ENCODE assay signal across 9 cellular contexts in genomic region chr6:34560366-34561226, GRCh38. TPM values are rescaled to one million over a fixed set of nuclear protein-coding genes. Genes with fewer than 3 reads are reported as not detected.
A peak's percentile ranks its signal among the peaks of the same experiment; 100 is the strongest.
DNase-seq lines count a peak whose midpoint lies in the region; TF ChIP-seq lines count a peak whose summit lies in the region.
"Had no signal": no experiment of that assay in that cellular context is flagged by ENCODE, and none has a peak within 500 bp of the region (broad histone marks: within the 10 kb centered on the region; RNA-seq: fewer than 3 reads in every experiment).

No MANE protein-coding gene starts in this region.

- WGBS in neuronal stem cell (ENCODE audit: extremely low coverage in 2 of 2, insufficient read length in 2 of 2, insufficient replicate concordance in 1 of 2), 2 donors, result no CpG with 5 or more reads among the region's 20 CpGs

- no peak overlapping the region for H2BK120ac ChIP-seq in neuronal stem cell (ENCODE audit: low read depth, low read length)

- no peaks in the 10 kb centered on the region for H3K79me2 ChIP-seq in DOHH2 (ENCODE audit: control insufficient read depth, low read length)

- no peaks in the 10 kb centered on the region for H4K20me1 ChIP-seq in DOHH2 (ENCODE audit: control insufficient read depth, insufficient read depth, low read depth, low read length)

- no peak overlapping the region for H2BK12ac ChIP-seq in neuronal stem cell (ENCODE audit: low read length)

- H4K91ac ChIP-seq in neuronal stem cell (ENCODE audit: low read depth, low read length, poor library complexity), result no peak overlapping the region

- no peaks in the 10 kb centered on the region for H3F3A ChIP-seq in DOHH2 (ENCODE audit: control insufficient read depth, insufficient read depth)

- peak overlapping the region; percentile 45 for H3K23ac ChIP-seq in neuronal stem cell (ENCODE audit: low read depth, low read length, poor library complexity)

- H3K4me2 ChIP-seq in DOHH2 (ENCODE audit: low read length) (no peak overlapping the region), neuronal stem cell (ENCODE audit: insufficient read depth, low read length, poor library complexity, severe bottlenecking) (no peak overlapping the region)

- no peak overlapping the region for H3K4ac ChIP-seq in neuronal stem cell (ENCODE audit: low read length)

- H3K4me1 ChIP-seq in DOHH2 (ENCODE audit: control insufficient read depth, low read length) (no peaks in the 10 kb centered on the region), neuronal stem cell (ENCODE audit: control insufficient read depth in 2 of 2, insufficient read depth in 1 of 2, low read depth in 1 of 2, low read length in 2 of 2) (peaks cover 9 to 12% of the 10 kb centered on the region in 2 donors)

- H3K27ac ChIP-seq in DOHH2 (ENCODE audit: low read depth, low read length) (no peak overlapping the region), neuronal stem cell (replicated peaks; ENCODE audit: low read length) (no peak overlapping the region), coronary artery (no peak overlapping the region)

- H3K18ac ChIP-seq in neuronal stem cell (ENCODE audit: low read length), result peak overlapping the region; percentile 79

- TF ChIP-seq CTCF in DOHH2 (IDR thresholded peaks at IDR 0.05; ENCODE audit: low read depth, low read length, poor library complexity, severe bottlenecking), result peak; percentile 16
- no peak for TF ChIP-seq CTCF in coronary artery (IDR thresholded peaks at IDR 0.05)

- no peak overlapping the region for H4K8ac ChIP-seq in neuronal stem cell (ENCODE audit: low read depth, low read length)

- peak overlapping the region; percentile 92 for H2AFZ ChIP-seq in neuronal stem cell (ENCODE audit: low read length)

- POLR2A ChIA-PET in HEK293T (lab: Yijun Ruan, JAX), result no interaction called here

- DNase-seq in NCI-H2227 (lab: John Stamatoyannopoulos, UW; ENCODE audit: unreplicated experiment) (peak; percentile 62), dermis blood vessel endothelial cell (peak; percentile 51), neuronal stem cell (ENCODE audit: low spot score) (no peak), HEK293T (ENCODE audit: extremely low spot score) (no peak), cerebellum (ENCODE audit: low spot score) (no peak), coronary artery (ENCODE audit: low spot score) (no peak)
- no peak for DNase-seq in stimulated activated CD4-positive, alpha-beta T cell treated with anti-CD3 and anti-CD28 coated beads, Interleukin-4, amount 100 ng/mL, for 1 hour
- DNase-seq: kidney glomerular epithelial cell had no signal

- H2AK5ac ChIP-seq in neuronal stem cell (ENCODE audit: low read depth, low read length), result peak overlapping the region; percentile 78

- CTCF ChIA-PET in HEK293T (lab: Yijun Ruan, JAX), result interaction anchor here (0.7 to 0.9 kb wide), 2 partner anchors 29 to 98 kb away, joined by 3 to 5 read pairs; no protein-coding TSS in a partner anchor

- H3K36me3 ChIP-seq in DOHH2 (ENCODE audit: control insufficient read depth, low read length), result no peaks in the 10 kb centered on the region
- no peaks in the 10 kb centered on the region for H3K36me3 ChIP-seq in neuronal stem cell (replicated peaks in 1 of 2; ENCODE audit: control insufficient read depth in 2 of 2, insufficient read depth in 2 of 2, low read length in 2 of 2)

- H2BK15ac ChIP-seq in neuronal stem cell (ENCODE audit: low read length), result no peak overlapping the region

- H3K9me3 ChIP-seq in DOHH2 (ENCODE audit: control insufficient read depth, insufficient read depth, low read length), result no peaks in the 10 kb centered on the region
- peaks cover 0 to 5% of the 10 kb centered on the region in 2 donors for H3K9me3 ChIP-seq in neuronal stem cell (replicated peaks in 1 of 2; ENCODE audit: control insufficient read depth in 2 of 2, insufficient read depth in 1 of 2, low read depth in 1 of 2, low read length in 2 of 2)

- H3K79me1 ChIP-seq in neuronal stem cell (ENCODE audit: low read depth, low read length), result no peaks in the 10 kb centered on the region

- H2BK5ac ChIP-seq in neuronal stem cell (ENCODE audit: low read length), result no peak overlapping the region

- H3K4me3 ChIP-seq in DOHH2 (ENCODE audit: low read length) (no peak overlapping the region), neuronal stem cell (ENCODE audit: low read length in 2 of 2) (peak overlapping the region in 1 of 2 donors; percentile 26), coronary artery (no peak overlapping the region)

- H3K9ac ChIP-seq in neuronal stem cell (ENCODE audit: low read depth, low read length, poor library complexity), result peak overlapping the region; percentile 25

- no peak overlapping the region for H3K14ac ChIP-seq in neuronal stem cell (ENCODE audit: low read length)

- H3K27me3 ChIP-seq in DOHH2 (ENCODE audit: control insufficient read depth, low read length), result peaks cover 4% of the 10 kb centered on the region; the same call in 1 of the 2 replicates
- no peaks in the 10 kb centered on the region for H3K27me3 ChIP-seq in neuronal stem cell (ENCODE audit: control insufficient read depth in 3 of 3, insufficient read depth in 3 of 3, low read depth in 1 of 3, low read length in 3 of 3)

- H3K9me2 ChIP-seq in DOHH2 (replicated peaks; ENCODE audit: control insufficient read depth, low read length), result no peaks in the 10 kb centered on the region

TF ChIP-seq in HEK293T, 16 proteins besides CTCF, POLR2A, EP300 and RAD21:
- TF ChIP-seq CTBP1 (IDR thresholded peaks at IDR 0.05; ENCODE audit: borderline replicate concordance) (no peak), ARNT (IDR thresholded peaks at IDR 0.05) (no peak), FOXK2 (IDR thresholded peaks at IDR 0.05) (no peak), ZNF384 (IDR thresholded peaks at IDR 0.05) (no peak), SP1 (IDR thresholded peaks at IDR 0.05) (no peak), FOXM1 (IDR thresholded peaks at IDR 0.05; ENCODE audit: borderline replicate concordance) (no peak), BHLHE40 (IDR thresholded peaks at IDR 0.05; ENCODE audit: borderline replicate concordance) (no peak), SUZ12 (IDR thresholded peaks at IDR 0.05) (no peak), PKNOX1 (IDR thresholded peaks at IDR 0.05) (no peak), L3MBTL2 (conservative IDR thresholded peaks at IDR 0.05) (no peak), TARDBP (IDR thresholded peaks at IDR 0.05) (no peak)
TF ChIP-seq in HEK293T: peak in this region for 0.

RNA-seq across cellular contexts. Expression of gene SPDEF, which starts 4.5 kb away (rescaled TPM):
- total RNA-seq in dermis blood vessel endothelial cell, result under 0.01 TPM in 1 of 2 replicates, not detected in the other
- polyA plus RNA-seq in neuronal stem cell (2013, experiment 1 of 2), result 0.18 TPM
- 0.18 TPM for polyA plus RNA-seq in neuronal stem cell (2013, experiment 2 of 2)
- 0.18 TPM for total RNA-seq in cerebellum

Comparison
In these comparisons a context has a peak if more than half of its experiments do, and no peak if none do; other contexts are left out.
1. DNase-seq: peak in NCI-H2227 (single experiment) and dermis blood vessel endothelial cell (single experiment); none in neuronal stem cell (single experiment), HEK293T (single experiment), cerebellum (single experiment), stimulated activated CD4-positive, alpha-beta T cell treated with anti-CD3 and anti-CD28 coated beads, Interleukin-4, amount 100 ng/mL, for 1 hour (single experiment) and coronary artery (single experiment).